In the genomic region with DNA sequence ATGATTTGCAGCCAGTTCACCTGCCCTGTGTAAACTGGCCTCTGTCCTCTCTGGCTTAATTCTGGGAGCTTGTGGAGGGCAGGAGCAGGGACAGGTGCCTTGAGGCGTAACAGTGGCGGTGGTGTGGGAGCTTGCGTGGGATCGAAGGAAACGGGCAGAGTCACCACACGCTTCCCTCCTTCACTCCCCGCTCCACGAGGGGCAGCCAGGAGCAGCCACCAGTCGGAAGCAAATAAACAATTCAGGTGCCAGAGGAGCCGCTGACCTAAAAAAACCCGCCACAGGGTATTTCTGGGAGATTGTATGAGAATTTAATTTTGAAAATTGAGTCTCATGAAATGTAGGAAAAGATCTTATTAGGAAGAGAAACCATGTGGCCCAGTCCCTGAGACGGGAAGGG, we compare ENCODE assay signal across 2 cellular contexts.
TF ChIP-seq lines count a peak whose summit lies in the region.

No MANE protein-coding gene starts in this region.

TF ChIP-seq in GM23338, 12 proteins besides CTCF, POLR2A, EP300 and RAD21:
- no peak for TF ChIP-seq NANOG (IDR thresholded peaks at IDR 0.05; ENCODE audit: borderline replicate concordance)
- no peak for TF ChIP-seq CREB1 (CRISPR knock-in tag; IDR thresholded peaks at IDR 0.05; ENCODE audit: low read depth)
- no peak for TF ChIP-seq POLR2AphosphoS5 (IDR thresholded peaks at IDR 0.05; ENCODE audit: low read depth)
- TF ChIP-seq EZH2 (IDR thresholded peaks at IDR 0.05; ENCODE audit: low read depth, unreplicated experiment), result no peak
- TF ChIP-seq, protein P1, sequence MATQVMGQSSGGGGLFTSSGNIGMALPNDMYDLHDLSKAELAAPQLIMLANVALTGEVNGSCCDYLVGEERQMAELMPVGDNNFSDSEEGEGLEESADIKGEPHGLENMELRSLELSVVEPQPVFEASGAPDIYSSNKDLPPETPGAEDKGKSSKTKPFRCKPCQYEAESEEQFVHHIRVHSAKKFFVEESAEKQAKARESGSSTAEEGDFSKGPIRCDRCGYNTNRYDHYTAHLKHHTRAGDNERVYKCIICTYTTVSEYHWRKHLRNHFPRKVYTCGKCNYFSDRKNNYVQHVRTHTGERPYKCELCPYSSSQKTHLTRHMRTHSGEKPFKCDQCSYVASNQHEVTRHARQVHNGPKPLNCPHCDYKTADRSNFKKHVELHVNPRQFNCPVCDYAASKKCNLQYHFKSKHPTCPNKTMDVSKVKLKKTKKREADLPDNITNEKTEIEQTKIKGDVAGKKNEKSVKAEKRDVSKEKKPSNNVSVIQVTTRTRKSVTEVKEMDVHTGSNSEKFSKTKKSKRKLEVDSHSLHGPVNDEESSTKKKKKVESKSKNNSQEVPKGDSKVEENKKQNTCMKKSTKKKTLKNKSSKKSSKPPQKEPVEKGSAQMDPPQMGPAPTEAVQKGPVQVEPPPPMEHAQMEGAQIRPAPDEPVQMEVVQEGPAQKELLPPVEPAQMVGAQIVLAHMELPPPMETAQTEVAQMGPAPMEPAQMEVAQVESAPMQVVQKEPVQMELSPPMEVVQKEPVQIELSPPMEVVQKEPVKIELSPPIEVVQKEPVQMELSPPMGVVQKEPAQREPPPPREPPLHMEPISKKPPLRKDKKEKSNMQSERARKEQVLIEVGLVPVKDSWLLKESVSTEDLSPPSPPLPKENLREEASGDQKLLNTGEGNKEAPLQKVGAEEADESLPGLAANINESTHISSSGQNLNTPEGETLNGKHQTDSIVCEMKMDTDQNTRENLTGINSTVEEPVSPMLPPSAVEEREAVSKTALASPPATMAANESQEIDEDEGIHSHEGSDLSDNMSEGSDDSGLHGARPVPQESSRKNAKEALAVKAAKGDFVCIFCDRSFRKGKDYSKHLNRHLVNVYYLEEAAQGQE (IDR thresholded peaks at IDR 0.05; ENCODE audit: unreplicated experiment), result no peak
- no peak for TF ChIP-seq ZNF114 (CRISPR knock-in tag; IDR thresholded peaks at IDR 0.05)
- no peak for TF ChIP-seq STAT1 (IDR thresholded peaks at IDR 0.05; ENCODE audit: unreplicated experiment)
- no peak for TF ChIP-seq EZH2phosphoT487 (IDR thresholded peaks at IDR 0.05; ENCODE audit: unreplicated experiment)
- TF ChIP-seq, protein P2, sequence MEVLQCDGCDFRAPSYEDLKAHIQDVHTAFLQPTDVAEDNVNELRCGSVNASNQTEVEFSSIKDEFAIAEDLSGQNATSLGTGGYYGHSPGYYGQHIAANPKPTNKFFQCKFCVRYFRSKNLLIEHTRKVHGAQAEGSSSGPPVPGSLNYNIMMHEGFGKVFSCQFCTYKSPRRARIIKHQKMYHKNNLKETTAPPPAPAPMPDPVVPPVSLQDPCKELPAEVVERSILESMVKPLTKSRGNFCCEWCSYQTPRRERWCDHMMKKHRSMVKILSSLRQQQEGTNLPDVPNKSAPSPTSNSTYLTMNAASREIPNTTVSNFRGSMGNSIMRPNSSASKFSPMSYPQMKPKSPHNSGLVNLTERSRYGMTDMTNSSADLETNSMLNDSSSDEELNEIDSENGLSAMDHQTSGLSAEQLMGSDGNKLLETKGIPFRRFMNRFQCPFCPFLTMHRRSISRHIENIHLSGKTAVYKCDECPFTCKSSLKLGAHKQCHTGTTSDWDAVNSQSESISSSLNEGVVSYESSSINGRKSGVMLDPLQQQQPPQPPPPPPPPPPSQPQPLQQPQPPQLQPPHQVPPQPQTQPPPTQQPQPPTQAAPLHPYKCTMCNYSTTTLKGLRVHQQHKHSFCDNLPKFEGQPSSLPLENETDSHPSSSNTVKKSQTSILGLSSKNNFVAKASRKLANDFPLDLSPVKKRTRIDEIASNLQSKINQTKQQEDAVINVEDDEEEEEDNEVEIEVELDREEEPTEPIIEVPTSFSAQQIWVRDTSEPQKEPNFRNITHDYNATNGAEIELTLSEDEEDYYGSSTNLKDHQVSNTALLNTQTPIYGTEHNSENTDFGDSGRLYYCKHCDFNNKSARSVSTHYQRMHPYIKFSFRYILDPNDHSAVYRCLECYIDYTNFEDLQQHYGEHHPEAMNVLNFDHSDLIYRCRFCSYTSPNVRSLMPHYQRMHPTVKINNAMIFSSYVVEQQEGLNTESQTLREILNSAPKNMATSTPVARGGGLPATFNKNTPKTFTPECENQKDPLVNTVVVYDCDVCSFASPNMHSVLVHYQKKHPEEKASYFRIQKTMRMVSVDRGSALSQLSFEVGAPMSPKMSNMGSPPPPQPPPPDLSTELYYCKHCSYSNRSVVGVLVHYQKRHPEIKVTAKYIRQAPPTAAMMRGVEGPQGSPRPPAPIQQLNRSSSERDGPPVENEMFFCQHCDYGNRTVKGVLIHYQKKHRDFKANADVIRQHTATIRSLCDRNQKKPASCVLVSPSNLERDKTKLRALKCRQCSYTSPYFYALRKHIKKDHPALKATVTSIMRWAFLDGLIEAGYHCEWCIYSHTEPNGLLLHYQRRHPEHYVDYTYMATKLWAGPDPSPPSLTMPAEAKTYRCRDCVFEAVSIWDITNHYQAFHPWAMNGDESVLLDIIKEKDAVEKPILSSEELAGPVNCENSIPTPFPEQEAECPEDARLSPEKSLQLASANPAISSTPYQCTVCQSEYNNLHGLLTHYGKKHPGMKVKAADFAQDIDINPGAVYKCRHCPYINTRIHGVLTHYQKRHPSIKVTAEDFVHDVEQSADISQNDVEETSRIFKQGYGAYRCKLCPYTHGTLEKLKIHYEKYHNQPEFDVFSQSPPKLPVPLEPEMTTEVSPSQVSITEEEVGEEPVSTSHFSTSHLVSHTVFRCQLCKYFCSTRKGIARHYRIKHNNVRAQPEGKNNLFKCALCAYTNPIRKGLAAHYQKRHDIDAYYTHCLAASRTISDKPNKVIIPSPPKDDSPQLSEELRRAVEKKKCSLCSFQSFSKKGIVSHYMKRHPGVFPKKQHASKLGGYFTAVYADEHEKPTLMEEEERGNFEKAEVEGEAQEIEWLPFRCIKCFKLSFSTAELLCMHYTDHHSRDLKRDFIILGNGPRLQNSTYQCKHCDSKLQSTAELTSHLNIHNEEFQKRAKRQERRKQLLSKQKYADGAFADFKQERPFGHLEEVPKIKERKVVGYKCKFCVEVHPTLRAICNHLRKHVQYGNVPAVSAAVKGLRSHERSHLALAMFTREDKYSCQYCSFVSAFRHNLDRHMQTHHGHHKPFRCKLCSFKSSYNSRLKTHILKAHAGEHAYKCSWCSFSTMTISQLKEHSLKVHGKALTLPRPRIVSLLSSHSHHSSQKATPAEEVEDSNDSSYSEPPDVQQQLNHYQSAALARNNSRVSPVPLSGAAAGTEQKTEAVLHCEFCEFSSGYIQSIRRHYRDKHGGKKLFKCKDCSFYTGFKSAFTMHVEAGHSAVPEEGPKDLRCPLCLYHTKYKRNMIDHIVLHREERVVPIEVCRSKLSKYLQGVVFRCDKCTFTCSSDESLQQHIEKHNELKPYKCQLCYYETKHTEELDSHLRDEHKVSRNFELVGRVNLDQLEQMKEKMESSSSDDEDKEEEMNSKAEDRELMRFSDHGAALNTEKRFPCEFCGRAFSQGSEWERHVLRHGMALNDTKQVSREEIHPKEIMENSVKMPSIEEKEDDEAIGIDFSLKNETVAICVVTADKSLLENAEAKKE (CRISPR knock-in tag; IDR thresholded peaks at IDR 0.05), result no peak
- TF ChIP-seq, protein P3, sequence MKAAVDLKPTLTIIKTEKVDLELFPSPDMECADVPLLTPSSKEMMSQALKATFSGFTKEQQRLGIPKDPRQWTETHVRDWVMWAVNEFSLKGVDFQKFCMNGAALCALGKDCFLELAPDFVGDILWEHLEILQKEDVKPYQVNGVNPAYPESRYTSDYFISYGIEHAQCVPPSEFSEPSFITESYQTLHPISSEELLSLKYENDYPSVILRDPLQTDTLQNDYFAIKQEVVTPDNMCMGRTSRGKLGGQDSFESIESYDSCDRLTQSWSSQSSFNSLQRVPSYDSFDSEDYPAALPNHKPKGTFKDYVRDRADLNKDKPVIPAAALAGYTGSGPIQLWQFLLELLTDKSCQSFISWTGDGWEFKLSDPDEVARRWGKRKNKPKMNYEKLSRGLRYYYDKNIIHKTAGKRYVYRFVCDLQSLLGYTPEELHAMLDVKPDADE (IDR thresholded peaks at IDR 0.05), result no peak

TF ChIP-seq in K562, 482 proteins besides CTCF, POLR2A, EP300 and RAD21:
- TF ChIP-seq BHLHE40 (IDR thresholded peaks at IDR 0.05; ENCODE audit: low read length), result no peak
- TF ChIP-seq, protein P4, sequence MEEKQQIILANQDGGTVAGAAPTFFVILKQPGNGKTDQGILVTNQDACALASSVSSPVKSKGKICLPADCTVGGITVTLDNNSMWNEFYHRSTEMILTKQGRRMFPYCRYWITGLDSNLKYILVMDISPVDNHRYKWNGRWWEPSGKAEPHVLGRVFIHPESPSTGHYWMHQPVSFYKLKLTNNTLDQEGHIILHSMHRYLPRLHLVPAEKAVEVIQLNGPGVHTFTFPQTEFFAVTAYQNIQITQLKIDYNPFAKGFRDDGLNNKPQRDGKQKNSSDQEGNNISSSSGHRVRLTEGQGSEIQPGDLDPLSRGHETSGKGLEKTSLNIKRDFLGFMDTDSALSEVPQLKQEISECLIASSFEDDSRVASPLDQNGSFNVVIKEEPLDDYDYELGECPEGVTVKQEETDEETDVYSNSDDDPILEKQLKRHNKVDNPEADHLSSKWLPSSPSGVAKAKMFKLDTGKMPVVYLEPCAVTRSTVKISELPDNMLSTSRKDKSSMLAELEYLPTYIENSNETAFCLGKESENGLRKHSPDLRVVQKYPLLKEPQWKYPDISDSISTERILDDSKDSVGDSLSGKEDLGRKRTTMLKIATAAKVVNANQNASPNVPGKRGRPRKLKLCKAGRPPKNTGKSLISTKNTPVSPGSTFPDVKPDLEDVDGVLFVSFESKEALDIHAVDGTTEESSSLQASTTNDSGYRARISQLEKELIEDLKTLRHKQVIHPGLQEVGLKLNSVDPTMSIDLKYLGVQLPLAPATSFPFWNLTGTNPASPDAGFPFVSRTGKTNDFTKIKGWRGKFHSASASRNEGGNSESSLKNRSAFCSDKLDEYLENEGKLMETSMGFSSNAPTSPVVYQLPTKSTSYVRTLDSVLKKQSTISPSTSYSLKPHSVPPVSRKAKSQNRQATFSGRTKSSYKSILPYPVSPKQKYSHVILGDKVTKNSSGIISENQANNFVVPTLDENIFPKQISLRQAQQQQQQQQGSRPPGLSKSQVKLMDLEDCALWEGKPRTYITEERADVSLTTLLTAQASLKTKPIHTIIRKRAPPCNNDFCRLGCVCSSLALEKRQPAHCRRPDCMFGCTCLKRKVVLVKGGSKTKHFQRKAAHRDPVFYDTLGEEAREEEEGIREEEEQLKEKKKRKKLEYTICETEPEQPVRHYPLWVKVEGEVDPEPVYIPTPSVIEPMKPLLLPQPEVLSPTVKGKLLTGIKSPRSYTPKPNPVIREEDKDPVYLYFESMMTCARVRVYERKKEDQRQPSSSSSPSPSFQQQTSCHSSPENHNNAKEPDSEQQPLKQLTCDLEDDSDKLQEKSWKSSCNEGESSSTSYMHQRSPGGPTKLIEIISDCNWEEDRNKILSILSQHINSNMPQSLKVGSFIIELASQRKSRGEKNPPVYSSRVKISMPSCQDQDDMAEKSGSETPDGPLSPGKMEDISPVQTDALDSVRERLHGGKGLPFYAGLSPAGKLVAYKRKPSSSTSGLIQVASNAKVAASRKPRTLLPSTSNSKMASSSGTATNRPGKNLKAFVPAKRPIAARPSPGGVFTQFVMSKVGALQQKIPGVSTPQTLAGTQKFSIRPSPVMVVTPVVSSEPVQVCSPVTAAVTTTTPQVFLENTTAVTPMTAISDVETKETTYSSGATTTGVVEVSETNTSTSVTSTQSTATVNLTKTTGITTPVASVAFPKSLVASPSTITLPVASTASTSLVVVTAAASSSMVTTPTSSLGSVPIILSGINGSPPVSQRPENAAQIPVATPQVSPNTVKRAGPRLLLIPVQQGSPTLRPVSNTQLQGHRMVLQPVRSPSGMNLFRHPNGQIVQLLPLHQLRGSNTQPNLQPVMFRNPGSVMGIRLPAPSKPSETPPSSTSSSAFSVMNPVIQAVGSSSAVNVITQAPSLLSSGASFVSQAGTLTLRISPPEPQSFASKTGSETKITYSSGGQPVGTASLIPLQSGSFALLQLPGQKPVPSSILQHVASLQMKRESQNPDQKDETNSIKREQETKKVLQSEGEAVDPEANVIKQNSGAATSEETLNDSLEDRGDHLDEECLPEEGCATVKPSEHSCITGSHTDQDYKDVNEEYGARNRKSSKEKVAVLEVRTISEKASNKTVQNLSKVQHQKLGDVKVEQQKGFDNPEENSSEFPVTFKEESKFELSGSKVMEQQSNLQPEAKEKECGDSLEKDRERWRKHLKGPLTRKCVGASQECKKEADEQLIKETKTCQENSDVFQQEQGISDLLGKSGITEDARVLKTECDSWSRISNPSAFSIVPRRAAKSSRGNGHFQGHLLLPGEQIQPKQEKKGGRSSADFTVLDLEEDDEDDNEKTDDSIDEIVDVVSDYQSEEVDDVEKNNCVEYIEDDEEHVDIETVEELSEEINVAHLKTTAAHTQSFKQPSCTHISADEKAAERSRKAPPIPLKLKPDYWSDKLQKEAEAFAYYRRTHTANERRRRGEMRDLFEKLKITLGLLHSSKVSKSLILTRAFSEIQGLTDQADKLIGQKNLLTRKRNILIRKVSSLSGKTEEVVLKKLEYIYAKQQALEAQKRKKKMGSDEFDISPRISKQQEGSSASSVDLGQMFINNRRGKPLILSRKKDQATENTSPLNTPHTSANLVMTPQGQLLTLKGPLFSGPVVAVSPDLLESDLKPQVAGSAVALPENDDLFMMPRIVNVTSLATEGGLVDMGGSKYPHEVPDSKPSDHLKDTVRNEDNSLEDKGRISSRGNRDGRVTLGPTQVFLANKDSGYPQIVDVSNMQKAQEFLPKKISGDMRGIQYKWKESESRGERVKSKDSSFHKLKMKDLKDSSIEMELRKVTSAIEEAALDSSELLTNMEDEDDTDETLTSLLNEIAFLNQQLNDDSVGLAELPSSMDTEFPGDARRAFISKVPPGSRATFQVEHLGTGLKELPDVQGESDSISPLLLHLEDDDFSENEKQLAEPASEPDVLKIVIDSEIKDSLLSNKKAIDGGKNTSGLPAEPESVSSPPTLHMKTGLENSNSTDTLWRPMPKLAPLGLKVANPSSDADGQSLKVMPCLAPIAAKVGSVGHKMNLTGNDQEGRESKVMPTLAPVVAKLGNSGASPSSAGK (IDR thresholded peaks at IDR 0.05), result peak; percentile 15; the same call in 1 of the 2 replicates
